1 cellular context compared by ENCODE assay signal in the genomic region with DNA sequence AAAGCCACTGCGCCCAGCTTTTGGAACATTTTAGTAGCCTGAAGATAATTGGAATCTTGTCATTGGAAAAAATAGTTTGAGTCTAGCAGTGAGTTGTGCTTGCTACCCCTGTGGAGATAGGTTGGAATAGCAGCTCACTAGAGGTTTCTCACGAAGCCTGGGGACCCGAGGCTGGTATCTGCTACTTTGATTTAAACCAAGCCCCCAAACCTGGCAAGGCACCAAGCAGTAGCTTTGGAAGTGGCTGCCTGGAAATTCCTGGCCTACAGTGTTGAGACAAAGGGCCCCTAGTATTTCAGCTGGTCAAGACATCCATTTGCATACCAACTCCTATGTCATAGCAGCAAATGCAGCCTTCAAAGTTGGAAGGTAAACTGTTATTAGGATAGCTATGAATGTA.
TF ChIP-seq lines count a peak whose summit lies in the region.

No MANE protein-coding gene starts in this region.

TF ChIP-seq in HepG2, 621 proteins besides CTCF, POLR2A, EP300 and RAD21:
- TF ChIP-seq ZNF343 (CRISPR knock-in tag; IDR thresholded peaks at IDR 0.05) (no peak), KMT2A (CRISPR knock-in tag; IDR thresholded peaks at IDR 0.05) (no peak), RBM22 (optimal IDR thresholded peaks at IDR 0.05; ENCODE audit: low read length) (peak; percentile 93), ZBTB3 (CRISPR knock-in tag; IDR thresholded peaks at IDR 0.05; ENCODE audit: borderline replicate concordance, low read depth) (no peak)
- TF ChIP-seq, protein P1, sequence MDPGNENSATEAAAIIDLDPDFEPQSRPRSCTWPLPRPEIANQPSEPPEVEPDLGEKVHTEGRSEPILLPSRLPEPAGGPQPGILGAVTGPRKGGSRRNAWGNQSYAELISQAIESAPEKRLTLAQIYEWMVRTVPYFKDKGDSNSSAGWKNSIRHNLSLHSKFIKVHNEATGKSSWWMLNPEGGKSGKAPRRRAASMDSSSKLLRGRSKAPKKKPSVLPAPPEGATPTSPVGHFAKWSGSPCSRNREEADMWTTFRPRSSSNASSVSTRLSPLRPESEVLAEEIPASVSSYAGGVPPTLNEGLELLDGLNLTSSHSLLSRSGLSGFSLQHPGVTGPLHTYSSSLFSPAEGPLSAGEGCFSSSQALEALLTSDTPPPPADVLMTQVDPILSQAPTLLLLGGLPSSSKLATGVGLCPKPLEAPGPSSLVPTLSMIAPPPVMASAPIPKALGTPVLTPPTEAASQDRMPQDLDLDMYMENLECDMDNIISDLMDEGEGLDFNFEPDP (CRISPR knock-in tag; conservative IDR thresholded peaks at IDR 0.05), result 0 out of 2 replicates have a peak, but pooled peaks have one; percentile 65
